Comparison of ENCODE assay signal across 2 cellular contexts in the genomic region with DNA sequence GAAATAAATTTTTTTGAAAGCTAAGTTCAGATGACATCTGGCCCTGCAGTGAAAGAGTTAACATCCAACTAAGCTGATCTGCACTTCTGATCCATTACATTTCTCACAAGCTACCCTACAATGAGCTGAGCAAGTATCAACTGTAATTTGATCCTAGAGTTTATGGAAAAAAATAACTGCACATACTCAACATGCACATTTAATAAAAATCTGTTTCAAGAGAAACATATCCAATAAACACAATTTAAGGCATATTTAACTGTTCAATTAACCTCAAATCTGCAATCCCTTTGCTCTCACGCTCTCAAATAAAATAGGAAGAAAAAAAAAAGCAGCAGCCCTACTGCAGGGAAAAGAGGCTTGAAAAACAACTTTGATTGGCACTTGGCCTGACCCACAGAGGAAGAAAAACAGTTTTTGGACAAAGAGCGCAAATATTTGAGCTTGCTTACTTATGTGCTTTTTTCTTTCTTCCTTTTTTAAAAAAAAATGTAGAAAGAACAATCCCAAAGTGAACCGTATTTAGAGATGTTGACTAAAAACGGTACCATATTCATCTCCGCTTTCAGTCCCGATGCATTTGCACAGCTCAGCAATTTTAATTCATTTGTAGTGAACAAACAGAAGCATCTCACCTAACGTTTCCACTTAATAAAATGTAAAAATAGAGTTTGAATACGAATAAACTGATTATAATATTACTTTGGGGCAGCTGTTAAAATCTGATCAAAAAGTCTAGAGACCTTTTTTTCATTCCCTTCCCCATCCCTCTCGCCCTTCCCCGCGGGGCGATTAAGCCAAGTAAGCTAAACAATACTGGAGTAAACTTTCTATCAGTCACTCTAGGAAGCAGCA.
TF ChIP-seq lines count a peak whose summit lies in the region.

No MANE protein-coding gene starts in this region.

TF ChIP-seq in A549, 52 proteins besides CTCF, POLR2A, EP300 and RAD21:
- TF ChIP-seq, protein P1, sequence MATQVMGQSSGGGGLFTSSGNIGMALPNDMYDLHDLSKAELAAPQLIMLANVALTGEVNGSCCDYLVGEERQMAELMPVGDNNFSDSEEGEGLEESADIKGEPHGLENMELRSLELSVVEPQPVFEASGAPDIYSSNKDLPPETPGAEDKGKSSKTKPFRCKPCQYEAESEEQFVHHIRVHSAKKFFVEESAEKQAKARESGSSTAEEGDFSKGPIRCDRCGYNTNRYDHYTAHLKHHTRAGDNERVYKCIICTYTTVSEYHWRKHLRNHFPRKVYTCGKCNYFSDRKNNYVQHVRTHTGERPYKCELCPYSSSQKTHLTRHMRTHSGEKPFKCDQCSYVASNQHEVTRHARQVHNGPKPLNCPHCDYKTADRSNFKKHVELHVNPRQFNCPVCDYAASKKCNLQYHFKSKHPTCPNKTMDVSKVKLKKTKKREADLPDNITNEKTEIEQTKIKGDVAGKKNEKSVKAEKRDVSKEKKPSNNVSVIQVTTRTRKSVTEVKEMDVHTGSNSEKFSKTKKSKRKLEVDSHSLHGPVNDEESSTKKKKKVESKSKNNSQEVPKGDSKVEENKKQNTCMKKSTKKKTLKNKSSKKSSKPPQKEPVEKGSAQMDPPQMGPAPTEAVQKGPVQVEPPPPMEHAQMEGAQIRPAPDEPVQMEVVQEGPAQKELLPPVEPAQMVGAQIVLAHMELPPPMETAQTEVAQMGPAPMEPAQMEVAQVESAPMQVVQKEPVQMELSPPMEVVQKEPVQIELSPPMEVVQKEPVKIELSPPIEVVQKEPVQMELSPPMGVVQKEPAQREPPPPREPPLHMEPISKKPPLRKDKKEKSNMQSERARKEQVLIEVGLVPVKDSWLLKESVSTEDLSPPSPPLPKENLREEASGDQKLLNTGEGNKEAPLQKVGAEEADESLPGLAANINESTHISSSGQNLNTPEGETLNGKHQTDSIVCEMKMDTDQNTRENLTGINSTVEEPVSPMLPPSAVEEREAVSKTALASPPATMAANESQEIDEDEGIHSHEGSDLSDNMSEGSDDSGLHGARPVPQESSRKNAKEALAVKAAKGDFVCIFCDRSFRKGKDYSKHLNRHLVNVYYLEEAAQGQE (IDR thresholded peaks at IDR 0.05): no peak
- no peak for TF ChIP-seq CHD2 (IDR thresholded peaks at IDR 0.05; ENCODE audit: low read length, partially characterized antibody)
- no peak for TF ChIP-seq MYC (IDR thresholded peaks at IDR 0.05; ENCODE audit: borderline replicate concordance, low read length)
- TF ChIP-seq CEBPB (IDR thresholded peaks at IDR 0.05): no peak
- peak; percentile 91 for TF ChIP-seq MAFK (IDR thresholded peaks at IDR 0.05; ENCODE audit: partially characterized antibody)
TF ChIP-seq in A549: peak in this region for 1.

TF ChIP-seq in GM23338, 12 proteins besides CTCF, POLR2A, EP300 and RAD21 (continued from another document):
- TF ChIP-seq, protein P1 (IDR thresholded peaks at IDR 0.05; ENCODE audit: unreplicated experiment): no peak
- TF ChIP-seq CREB1 (CRISPR knock-in tag; IDR thresholded peaks at IDR 0.05; ENCODE audit: low read depth): no peak
- no peak for TF ChIP-seq STAT1 (IDR thresholded peaks at IDR 0.05; ENCODE audit: unreplicated experiment)
- TF ChIP-seq, protein P2, sequence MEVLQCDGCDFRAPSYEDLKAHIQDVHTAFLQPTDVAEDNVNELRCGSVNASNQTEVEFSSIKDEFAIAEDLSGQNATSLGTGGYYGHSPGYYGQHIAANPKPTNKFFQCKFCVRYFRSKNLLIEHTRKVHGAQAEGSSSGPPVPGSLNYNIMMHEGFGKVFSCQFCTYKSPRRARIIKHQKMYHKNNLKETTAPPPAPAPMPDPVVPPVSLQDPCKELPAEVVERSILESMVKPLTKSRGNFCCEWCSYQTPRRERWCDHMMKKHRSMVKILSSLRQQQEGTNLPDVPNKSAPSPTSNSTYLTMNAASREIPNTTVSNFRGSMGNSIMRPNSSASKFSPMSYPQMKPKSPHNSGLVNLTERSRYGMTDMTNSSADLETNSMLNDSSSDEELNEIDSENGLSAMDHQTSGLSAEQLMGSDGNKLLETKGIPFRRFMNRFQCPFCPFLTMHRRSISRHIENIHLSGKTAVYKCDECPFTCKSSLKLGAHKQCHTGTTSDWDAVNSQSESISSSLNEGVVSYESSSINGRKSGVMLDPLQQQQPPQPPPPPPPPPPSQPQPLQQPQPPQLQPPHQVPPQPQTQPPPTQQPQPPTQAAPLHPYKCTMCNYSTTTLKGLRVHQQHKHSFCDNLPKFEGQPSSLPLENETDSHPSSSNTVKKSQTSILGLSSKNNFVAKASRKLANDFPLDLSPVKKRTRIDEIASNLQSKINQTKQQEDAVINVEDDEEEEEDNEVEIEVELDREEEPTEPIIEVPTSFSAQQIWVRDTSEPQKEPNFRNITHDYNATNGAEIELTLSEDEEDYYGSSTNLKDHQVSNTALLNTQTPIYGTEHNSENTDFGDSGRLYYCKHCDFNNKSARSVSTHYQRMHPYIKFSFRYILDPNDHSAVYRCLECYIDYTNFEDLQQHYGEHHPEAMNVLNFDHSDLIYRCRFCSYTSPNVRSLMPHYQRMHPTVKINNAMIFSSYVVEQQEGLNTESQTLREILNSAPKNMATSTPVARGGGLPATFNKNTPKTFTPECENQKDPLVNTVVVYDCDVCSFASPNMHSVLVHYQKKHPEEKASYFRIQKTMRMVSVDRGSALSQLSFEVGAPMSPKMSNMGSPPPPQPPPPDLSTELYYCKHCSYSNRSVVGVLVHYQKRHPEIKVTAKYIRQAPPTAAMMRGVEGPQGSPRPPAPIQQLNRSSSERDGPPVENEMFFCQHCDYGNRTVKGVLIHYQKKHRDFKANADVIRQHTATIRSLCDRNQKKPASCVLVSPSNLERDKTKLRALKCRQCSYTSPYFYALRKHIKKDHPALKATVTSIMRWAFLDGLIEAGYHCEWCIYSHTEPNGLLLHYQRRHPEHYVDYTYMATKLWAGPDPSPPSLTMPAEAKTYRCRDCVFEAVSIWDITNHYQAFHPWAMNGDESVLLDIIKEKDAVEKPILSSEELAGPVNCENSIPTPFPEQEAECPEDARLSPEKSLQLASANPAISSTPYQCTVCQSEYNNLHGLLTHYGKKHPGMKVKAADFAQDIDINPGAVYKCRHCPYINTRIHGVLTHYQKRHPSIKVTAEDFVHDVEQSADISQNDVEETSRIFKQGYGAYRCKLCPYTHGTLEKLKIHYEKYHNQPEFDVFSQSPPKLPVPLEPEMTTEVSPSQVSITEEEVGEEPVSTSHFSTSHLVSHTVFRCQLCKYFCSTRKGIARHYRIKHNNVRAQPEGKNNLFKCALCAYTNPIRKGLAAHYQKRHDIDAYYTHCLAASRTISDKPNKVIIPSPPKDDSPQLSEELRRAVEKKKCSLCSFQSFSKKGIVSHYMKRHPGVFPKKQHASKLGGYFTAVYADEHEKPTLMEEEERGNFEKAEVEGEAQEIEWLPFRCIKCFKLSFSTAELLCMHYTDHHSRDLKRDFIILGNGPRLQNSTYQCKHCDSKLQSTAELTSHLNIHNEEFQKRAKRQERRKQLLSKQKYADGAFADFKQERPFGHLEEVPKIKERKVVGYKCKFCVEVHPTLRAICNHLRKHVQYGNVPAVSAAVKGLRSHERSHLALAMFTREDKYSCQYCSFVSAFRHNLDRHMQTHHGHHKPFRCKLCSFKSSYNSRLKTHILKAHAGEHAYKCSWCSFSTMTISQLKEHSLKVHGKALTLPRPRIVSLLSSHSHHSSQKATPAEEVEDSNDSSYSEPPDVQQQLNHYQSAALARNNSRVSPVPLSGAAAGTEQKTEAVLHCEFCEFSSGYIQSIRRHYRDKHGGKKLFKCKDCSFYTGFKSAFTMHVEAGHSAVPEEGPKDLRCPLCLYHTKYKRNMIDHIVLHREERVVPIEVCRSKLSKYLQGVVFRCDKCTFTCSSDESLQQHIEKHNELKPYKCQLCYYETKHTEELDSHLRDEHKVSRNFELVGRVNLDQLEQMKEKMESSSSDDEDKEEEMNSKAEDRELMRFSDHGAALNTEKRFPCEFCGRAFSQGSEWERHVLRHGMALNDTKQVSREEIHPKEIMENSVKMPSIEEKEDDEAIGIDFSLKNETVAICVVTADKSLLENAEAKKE (CRISPR knock-in tag; IDR thresholded peaks at IDR 0.05): no peak
- no peak for TF ChIP-seq EZH2phosphoT487 (IDR thresholded peaks at IDR 0.05; ENCODE audit: unreplicated experiment)
